Comparison of ENCODE assay signal across 1 cellular context in genomic region chr22:42471441-42471840, GRCh38.
TF ChIP-seq lines count a peak whose summit lies in the region.

No MANE protein-coding gene starts in this region.

TF ChIP-seq in HEK293, 187 proteins besides CTCF, POLR2A, EP300 and RAD21 (continued from another document):
- TF ChIP-seq, protein P1, sequence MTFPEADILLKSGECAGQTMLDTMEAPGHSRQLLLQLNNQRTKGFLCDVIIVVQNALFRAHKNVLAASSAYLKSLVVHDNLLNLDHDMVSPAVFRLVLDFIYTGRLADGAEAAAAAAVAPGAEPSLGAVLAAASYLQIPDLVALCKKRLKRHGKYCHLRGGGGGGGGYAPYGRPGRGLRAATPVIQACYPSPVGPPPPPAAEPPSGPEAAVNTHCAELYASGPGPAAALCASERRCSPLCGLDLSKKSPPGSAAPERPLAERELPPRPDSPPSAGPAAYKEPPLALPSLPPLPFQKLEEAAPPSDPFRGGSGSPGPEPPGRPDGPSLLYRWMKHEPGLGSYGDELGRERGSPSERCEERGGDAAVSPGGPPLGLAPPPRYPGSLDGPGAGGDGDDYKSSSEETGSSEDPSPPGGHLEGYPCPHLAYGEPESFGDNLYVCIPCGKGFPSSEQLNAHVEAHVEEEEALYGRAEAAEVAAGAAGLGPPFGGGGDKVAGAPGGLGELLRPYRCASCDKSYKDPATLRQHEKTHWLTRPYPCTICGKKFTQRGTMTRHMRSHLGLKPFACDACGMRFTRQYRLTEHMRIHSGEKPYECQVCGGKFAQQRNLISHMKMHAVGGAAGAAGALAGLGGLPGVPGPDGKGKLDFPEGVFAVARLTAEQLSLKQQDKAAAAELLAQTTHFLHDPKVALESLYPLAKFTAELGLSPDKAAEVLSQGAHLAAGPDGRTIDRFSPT (tag by site-specific recombination; IDR thresholded peaks at IDR 0.05), result no peak
- no peak for TF ChIP-seq ZBTB11 (tag by site-specific recombination; conservative IDR thresholded peaks at IDR 0.05; ENCODE audit: low read depth)
- no peak for TF ChIP-seq MEIS1 (CRISPR knock-in tag; IDR thresholded peaks at IDR 0.05; ENCODE audit: borderline replicate concordance)
- TF ChIP-seq ZNF621 (tag by site-specific recombination; IDR thresholded peaks at IDR 0.05), result no peak
